11 cellular contexts compared by ENCODE assay signal in the genomic region with DNA sequence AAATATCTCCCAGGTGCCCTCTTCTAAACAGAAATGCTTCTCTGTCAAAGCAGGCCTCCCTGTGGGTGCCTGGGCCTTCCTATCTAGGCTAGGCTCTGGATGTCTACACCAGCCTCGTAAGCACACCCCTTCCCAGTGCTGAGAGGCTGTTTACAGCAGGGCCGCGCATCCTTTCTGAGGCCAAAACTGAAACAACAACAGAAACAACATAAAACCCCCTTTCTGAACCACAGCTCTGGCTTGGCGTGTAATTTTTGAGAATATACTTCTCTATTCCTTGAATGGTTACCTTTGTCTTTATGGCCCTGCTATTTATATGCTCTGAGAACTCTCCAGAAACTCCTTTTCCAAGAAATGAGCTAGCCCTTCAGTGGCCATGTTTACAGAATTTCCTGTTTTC.
A peak's percentile ranks its signal among the peaks of the same experiment; 100 is the strongest.
DNase-seq lines count a peak whose midpoint lies in the region; ATAC-seq and TF ChIP-seq lines count a peak whose summit lies in the region.
"Had no signal": no experiment of that assay in that cellular context is flagged by ENCODE, and none has a peak within 500 bp of the region (broad histone marks: within the 10 kb centered on the region; RNA-seq: fewer than 3 reads in every experiment).

No MANE protein-coding gene starts in this region.

- no peaks in the 10 kb centered on the region for H3K27me3 ChIP-seq in BE2C
- H3K27me3 ChIP-seq: colonic mucosa had no signal

- CTCF ChIA-PET in activated naive CD4-positive, alpha-beta T cell treated with anti-CD3 and anti-CD28 coated beads, Interleukin-2, amount 10 ng/mL, durations not matched to agents 7 days and 5 days (lab: Charles Lee) = no interaction called here

- H3K36me3 Mint-ChIP-seq in activated naive CD4-positive, alpha-beta T cell treated with anti-CD3 and anti-CD28 coated beads, Interleukin-2, amount 10 ng/mL, durations not matched to agents 7 days and 5 days = peaks cover 38% of the 10 kb centered on the region
- H3K36me3 Mint-ChIP-seq in effector memory CD8-positive, alpha-beta T cell (ENCODE audit: insufficient read depth) = peaks cover 6% of the 10 kb centered on the region

- H3K4me1 ChIP-seq in BE2C = no peaks in the 10 kb centered on the region
- H3K4me1 ChIP-seq: colonic mucosa had no signal

- H3K36me3 ChIP-seq in BE2C = no peaks in the 10 kb centered on the region
- H3K36me3 ChIP-seq: colonic mucosa had no signal

- peak; percentile 97 for ATAC-seq in GM21737 (IDR thresholded peaks at IDR 0.05; ENCODE audit: unreplicated experiment)
- ATAC-seq in HG03354 (IDR thresholded peaks at IDR 0.05; ENCODE audit: poor library complexity, severe bottlenecking, unreplicated experiment) = peak; percentile 93
- no peak for ATAC-seq in effector memory CD8-positive, alpha-beta T cell (replicated peaks)
- ATAC-seq in esophagus mucosa = no peak

- H3K9me3 ChIP-seq in BE2C = no peaks in the 10 kb centered on the region
- H3K9me3 ChIP-seq: colonic mucosa had no signal

- H3K4me3 ChIP-seq in BE2C (ENCODE audit: low read depth, low read length) = no peak overlapping the region
- H3K4me3 ChIP-seq: colonic mucosa had no signal

- no peak for TF ChIP-seq CTCF in BE2C (IDR thresholded peaks at IDR 0.05; ENCODE audit: low read depth, low read length)

- H3K9me3 Mint-ChIP-seq in activated naive CD4-positive, alpha-beta T cell treated with anti-CD3 and anti-CD28 coated beads, Interleukin-2, amount 10 ng/mL, durations not matched to agents 7 days and 5 days = peaks cover 5% of the 10 kb centered on the region
- H3K9me3 Mint-ChIP-seq in effector memory CD8-positive, alpha-beta T cell = no peaks in the 10 kb centered on the region

- peaks cover 28% of the 10 kb centered on the region for H3K4me1 Mint-ChIP-seq in activated naive CD4-positive, alpha-beta T cell treated with anti-CD3 and anti-CD28 coated beads, Interleukin-2, amount 10 ng/mL, durations not matched to agents 7 days and 5 days
- H3K4me1 Mint-ChIP-seq in effector memory CD8-positive, alpha-beta T cell (ENCODE audit: low read depth in 2 of 2) = peaks cover 0 to 4% of the 10 kb centered on the region in 2 donors

- H3K27me3 Mint-ChIP-seq in activated naive CD4-positive, alpha-beta T cell treated with anti-CD3 and anti-CD28 coated beads, Interleukin-2, amount 10 ng/mL, durations not matched to agents 7 days and 5 days = no peaks in the 10 kb centered on the region
- no peaks in the 10 kb centered on the region for H3K27me3 Mint-ChIP-seq in effector memory CD8-positive, alpha-beta T cell

- H3K4me3 Mint-ChIP-seq in activated naive CD4-positive, alpha-beta T cell treated with anti-CD3 and anti-CD28 coated beads, Interleukin-2, amount 10 ng/mL, durations not matched to agents 7 days and 5 days = no peak overlapping the region
- H3K4me3 Mint-ChIP-seq in effector memory CD8-positive, alpha-beta T cell = no peak overlapping the region

- peak; percentile 64 for DNase-seq in activated naive CD4-positive, alpha-beta T cell treated with anti-CD3 and anti-CD28 coated beads, Interleukin-2, amount 10 ng/mL, durations not matched to agents 7 days and 5 days
- DNase-seq in activated naive CD4-positive, alpha-beta T cell treated with Interleukin-2 at 50 U/mL for 16 hours = no peak
- DNase-seq in BE2C (no peak), NCI-H510A (lab: John Stamatoyannopoulos, UW) (no peak)
- no peak for DNase-seq in effector memory CD8-positive, alpha-beta T cell
- DNase-seq: colonic mucosa; NK-92 treated with Interleukin-12 subunit alpha and Interleukin-12 subunit beta, amount 100 ng/mL, for 24 hours; trophoblast cell had no signal

- H3K27ac Mint-ChIP-seq in activated naive CD4-positive, alpha-beta T cell treated with anti-CD3 and anti-CD28 coated beads, Interleukin-2, amount 10 ng/mL, durations not matched to agents 7 days and 5 days = peak overlapping the region; percentile 90
- no peak overlapping the region for H3K27ac Mint-ChIP-seq in effector memory CD8-positive, alpha-beta T cell

Comparison
In these comparisons a context has a peak if more than half of its experiments do, and no peak if none do; other contexts are left out.
1. ATAC-seq: peak in GM21737 (single experiment) and HG03354 (single experiment); none in effector memory CD8-positive, alpha-beta T cell (single experiment) and esophagus mucosa (single experiment).